1 cellular context compared by ENCODE assay signal in the genomic region with DNA sequence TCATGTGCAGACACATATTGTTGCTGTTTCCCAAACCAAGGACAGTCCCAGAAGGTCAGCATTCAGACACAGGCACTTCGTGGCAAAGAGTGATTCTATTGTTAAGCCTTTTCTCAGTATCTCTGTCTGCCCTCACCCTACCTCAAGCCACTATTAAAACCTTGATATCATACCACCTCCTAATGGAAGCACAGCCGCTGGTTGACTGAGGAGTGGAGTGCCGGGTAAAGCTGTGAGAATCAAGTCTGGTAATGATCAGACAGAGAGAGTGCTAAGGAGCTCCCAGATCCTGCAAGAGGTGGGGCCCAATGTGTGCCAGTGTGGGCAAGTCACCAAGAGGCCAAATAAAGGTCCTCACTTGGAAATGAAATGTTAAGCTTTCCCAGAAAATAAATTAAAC.
TF ChIP-seq lines count a peak whose summit lies in the region.

No MANE protein-coding gene starts in this region.

TF ChIP-seq in GM23338, 12 proteins besides CTCF, POLR2A, EP300 and RAD21 (continued from another document):
- TF ChIP-seq, protein P1, sequence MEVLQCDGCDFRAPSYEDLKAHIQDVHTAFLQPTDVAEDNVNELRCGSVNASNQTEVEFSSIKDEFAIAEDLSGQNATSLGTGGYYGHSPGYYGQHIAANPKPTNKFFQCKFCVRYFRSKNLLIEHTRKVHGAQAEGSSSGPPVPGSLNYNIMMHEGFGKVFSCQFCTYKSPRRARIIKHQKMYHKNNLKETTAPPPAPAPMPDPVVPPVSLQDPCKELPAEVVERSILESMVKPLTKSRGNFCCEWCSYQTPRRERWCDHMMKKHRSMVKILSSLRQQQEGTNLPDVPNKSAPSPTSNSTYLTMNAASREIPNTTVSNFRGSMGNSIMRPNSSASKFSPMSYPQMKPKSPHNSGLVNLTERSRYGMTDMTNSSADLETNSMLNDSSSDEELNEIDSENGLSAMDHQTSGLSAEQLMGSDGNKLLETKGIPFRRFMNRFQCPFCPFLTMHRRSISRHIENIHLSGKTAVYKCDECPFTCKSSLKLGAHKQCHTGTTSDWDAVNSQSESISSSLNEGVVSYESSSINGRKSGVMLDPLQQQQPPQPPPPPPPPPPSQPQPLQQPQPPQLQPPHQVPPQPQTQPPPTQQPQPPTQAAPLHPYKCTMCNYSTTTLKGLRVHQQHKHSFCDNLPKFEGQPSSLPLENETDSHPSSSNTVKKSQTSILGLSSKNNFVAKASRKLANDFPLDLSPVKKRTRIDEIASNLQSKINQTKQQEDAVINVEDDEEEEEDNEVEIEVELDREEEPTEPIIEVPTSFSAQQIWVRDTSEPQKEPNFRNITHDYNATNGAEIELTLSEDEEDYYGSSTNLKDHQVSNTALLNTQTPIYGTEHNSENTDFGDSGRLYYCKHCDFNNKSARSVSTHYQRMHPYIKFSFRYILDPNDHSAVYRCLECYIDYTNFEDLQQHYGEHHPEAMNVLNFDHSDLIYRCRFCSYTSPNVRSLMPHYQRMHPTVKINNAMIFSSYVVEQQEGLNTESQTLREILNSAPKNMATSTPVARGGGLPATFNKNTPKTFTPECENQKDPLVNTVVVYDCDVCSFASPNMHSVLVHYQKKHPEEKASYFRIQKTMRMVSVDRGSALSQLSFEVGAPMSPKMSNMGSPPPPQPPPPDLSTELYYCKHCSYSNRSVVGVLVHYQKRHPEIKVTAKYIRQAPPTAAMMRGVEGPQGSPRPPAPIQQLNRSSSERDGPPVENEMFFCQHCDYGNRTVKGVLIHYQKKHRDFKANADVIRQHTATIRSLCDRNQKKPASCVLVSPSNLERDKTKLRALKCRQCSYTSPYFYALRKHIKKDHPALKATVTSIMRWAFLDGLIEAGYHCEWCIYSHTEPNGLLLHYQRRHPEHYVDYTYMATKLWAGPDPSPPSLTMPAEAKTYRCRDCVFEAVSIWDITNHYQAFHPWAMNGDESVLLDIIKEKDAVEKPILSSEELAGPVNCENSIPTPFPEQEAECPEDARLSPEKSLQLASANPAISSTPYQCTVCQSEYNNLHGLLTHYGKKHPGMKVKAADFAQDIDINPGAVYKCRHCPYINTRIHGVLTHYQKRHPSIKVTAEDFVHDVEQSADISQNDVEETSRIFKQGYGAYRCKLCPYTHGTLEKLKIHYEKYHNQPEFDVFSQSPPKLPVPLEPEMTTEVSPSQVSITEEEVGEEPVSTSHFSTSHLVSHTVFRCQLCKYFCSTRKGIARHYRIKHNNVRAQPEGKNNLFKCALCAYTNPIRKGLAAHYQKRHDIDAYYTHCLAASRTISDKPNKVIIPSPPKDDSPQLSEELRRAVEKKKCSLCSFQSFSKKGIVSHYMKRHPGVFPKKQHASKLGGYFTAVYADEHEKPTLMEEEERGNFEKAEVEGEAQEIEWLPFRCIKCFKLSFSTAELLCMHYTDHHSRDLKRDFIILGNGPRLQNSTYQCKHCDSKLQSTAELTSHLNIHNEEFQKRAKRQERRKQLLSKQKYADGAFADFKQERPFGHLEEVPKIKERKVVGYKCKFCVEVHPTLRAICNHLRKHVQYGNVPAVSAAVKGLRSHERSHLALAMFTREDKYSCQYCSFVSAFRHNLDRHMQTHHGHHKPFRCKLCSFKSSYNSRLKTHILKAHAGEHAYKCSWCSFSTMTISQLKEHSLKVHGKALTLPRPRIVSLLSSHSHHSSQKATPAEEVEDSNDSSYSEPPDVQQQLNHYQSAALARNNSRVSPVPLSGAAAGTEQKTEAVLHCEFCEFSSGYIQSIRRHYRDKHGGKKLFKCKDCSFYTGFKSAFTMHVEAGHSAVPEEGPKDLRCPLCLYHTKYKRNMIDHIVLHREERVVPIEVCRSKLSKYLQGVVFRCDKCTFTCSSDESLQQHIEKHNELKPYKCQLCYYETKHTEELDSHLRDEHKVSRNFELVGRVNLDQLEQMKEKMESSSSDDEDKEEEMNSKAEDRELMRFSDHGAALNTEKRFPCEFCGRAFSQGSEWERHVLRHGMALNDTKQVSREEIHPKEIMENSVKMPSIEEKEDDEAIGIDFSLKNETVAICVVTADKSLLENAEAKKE (CRISPR knock-in tag; IDR thresholded peaks at IDR 0.05): no peak
